Comparison of ENCODE assay signal across 12 cellular contexts in genomic region chr10:26441491-26442214, GRCh38. TPM values are rescaled to one million over a fixed set of nuclear protein-coding genes. Genes with fewer than 3 reads are reported as not detected.
DNase-seq lines count a peak whose midpoint lies in the region; ATAC-seq and TF ChIP-seq lines count a peak whose summit lies in the region.
"Had no signal": no experiment of that assay in that cellular context is flagged by ENCODE, and none has a peak within 500 bp of the region (broad histone marks: within the 10 kb centered on the region; RNA-seq: fewer than 3 reads in every experiment).

No MANE protein-coding gene starts in this region.

- peaks cover 55% of the 10 kb centered on the region for H3K4me1 Mint-ChIP-seq in activated naive CD8-positive, alpha-beta T cell treated with anti-CD3 and anti-CD28 coated beads for 36 hours

- H3K36me3 ChIP-seq in DND-41 (ENCODE audit: insufficient read depth, low read length), result peaks cover 45% of the 10 kb centered on the region
- H3K36me3 ChIP-seq in KOPT-K1 (ENCODE audit: insufficient read depth, low read length), result peaks cover 13% of the 10 kb centered on the region

- H2AFZ ChIP-seq in DND-41 (ENCODE audit: low read depth, low read length), result no peak overlapping the region

- H3K27ac ChIP-seq in DND-41 (ENCODE audit: low read length) (peak overlapping the region; percentile 94), KOPT-K1 (ENCODE audit: low read depth, low read length, poor library complexity, severe bottlenecking) (peak overlapping the region; percentile 97)

- H4K20me1 ChIP-seq in DND-41 (ENCODE audit: insufficient read depth, low read length), result no peaks in the 10 kb centered on the region

- peaks cover 12% of the 10 kb centered on the region for H3K9me3 Mint-ChIP-seq in activated naive CD8-positive, alpha-beta T cell treated with anti-CD3 and anti-CD28 coated beads for 36 hours

- H3K79me2 ChIP-seq in DND-41 (ENCODE audit: insufficient read depth, low read length), result peaks cover 88% of the 10 kb centered on the region

- H3K4me1 ChIP-seq in DND-41 (ENCODE audit: insufficient read depth, low read length), result peaks cover 74% of the 10 kb centered on the region

- peak overlapping the region; percentile 81 for H3K4me3 Mint-ChIP-seq in activated naive CD8-positive, alpha-beta T cell treated with anti-CD3 and anti-CD28 coated beads for 36 hours

- peak overlapping the region; percentile 61 for H3K4me2 ChIP-seq in DND-41 (ENCODE audit: insufficient read depth, low read length)

- ATAC-seq in DND-41 (ENCODE audit: insufficient read depth, low read depth) (no peak), GM18873 (IDR thresholded peaks at IDR 0.05; ENCODE audit: low FRiP score, unreplicated experiment) (no peak), GM21737 (IDR thresholded peaks at IDR 0.05; ENCODE audit: unreplicated experiment) (no peak), GM21423 (IDR thresholded peaks at IDR 0.05; ENCODE audit: unreplicated experiment) (no peak)
- ATAC-seq: SK-N-SH treated with all-trans-retinoic acid at 6 μM for 48 hours had no signal

- H3K27me3 ChIP-seq in DND-41 (ENCODE audit: insufficient read depth, low read length, poor library complexity), result no peaks in the 10 kb centered on the region

- no peak for DNase-seq in DND-41
- DNase-seq in activated naive CD8-positive, alpha-beta T cell treated with anti-CD3 and anti-CD28 coated beads for 36 hours, result no peak
- DNase-seq in non-pigmented ciliary epithelial cell (ENCODE audit: low read depth), result peak; percentile 46
- no peak for DNase-seq in DMS 273 (lab: John Stamatoyannopoulos, UW; ENCODE audit: unreplicated experiment)
- DNase-seq: NCI-H2227 treated with DMSO at 0.1 percent for 48 hours had no signal

- H3K36me3 Mint-ChIP-seq in activated naive CD8-positive, alpha-beta T cell treated with anti-CD3 and anti-CD28 coated beads for 36 hours, result peaks cover 52% of the 10 kb centered on the region

- H3K9me3 ChIP-seq in DND-41 (ENCODE audit: insufficient read depth, low read length, severe bottlenecking) (no peaks in the 10 kb centered on the region), KOPT-K1 (ENCODE audit: insufficient read depth, low read length, poor library complexity, severe bottlenecking) (no peaks in the 10 kb centered on the region)

- no peaks in the 10 kb centered on the region for H3K27me3 Mint-ChIP-seq in activated naive CD8-positive, alpha-beta T cell treated with anti-CD3 and anti-CD28 coated beads for 36 hours

- H3K4me3 ChIP-seq in DND-41 (ENCODE audit: low read depth in 1 of 2, low read length in 2 of 2), result peak overlapping the region in 1 of 2 experiments; percentile 76; a peak in 2 of 4 replicates

- TF ChIP-seq CTCF in DND-41 (IDR thresholded peaks at IDR 0.05; ENCODE audit: borderline replicate concordance, extremely low read depth, low read length, poor library complexity, severe bottlenecking), result no peak

- H3K27ac Mint-ChIP-seq in activated naive CD8-positive, alpha-beta T cell treated with anti-CD3 and anti-CD28 coated beads for 36 hours, result peak overlapping the region; percentile 96

- H3K9ac ChIP-seq in DND-41 (ENCODE audit: low read depth, low read length), result peak overlapping the region; percentile 100

RNA-seq across cellular contexts. Expression of gene APBB1IP, which starts 3.5 kb away (rescaled TPM):
- 10 to 100 TPM; 66.3 to 68.0 TPM for total RNA-seq in activated naive CD8-positive, alpha-beta T cell treated with anti-CD3 and anti-CD28 coated beads for 36 hours
- total RNA-seq: endothelial cell of umbilical vein, pulmonary artery endothelial cell had no signal
